8 cellular contexts compared by ENCODE assay signal in the genomic region with DNA sequence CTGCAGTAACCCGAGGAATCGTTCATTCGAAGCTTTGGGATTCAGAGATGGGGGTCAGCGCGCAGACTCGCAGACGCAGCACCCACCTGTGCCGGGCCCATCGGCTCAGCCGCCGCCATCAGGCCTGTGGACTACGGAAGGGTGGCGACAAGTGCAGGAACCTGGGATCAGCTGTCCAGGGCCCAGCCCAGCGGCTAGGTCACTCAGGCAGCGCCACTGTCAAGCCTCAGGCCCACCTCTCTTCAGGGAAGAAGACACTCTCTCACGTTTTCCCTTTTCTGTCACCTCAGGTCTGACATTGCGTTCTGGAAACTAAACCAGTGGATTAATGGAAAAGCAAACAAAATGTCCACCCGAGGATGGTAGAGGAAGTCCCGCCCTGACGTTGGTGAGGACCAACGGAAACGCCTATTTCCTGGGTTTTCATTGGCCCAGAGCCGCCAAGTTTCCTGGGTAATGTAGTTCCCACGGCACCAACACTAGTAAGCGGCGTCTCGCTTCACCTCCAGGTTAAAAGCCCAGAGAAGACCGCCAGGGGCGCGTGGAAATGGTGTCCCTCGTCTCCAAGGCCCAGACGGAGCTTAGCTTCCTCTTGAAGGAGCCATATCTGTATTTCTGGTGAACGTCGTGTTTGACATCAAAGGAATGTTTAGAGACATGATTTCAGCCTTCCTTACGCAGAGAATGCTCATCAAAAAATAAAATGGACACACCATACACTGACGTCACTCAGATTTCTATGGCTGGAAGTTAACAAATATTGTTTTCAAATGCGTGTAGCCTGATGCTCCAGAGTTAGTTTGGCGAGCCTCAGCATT. TPM values are rescaled to one million over a fixed set of nuclear protein-coding genes. Genes with fewer than 3 reads are reported as not detected.
A peak's percentile ranks its signal among the peaks of the same experiment; 100 is the strongest.
DNase-seq lines count a peak whose midpoint lies in the region; ATAC-seq and TF ChIP-seq lines count a peak whose summit lies in the region.

A gene (minus strand): TSS at position 376 of the 818 bp plus-strand sequence. CDS start 257 bp downstream, at position 119.

- no peaks in the 10 kb centered on the region for H3K4me1 ChIP-seq in effector memory CD4-positive, alpha-beta T cell (ENCODE audit: control insufficient read depth, insufficient read depth, low read length, poor library complexity, severe bottlenecking)

- H3K9me3 ChIP-seq in effector memory CD4-positive, alpha-beta T cell (ENCODE audit: control insufficient read depth, low read length): peaks cover 42% of the 10 kb centered on the region

- peak; percentile 76 for DNase-seq in GM19240 (ENCODE audit: insufficient read length, low spot score)
- peak; percentile 95 for DNase-seq in NCI-H69 (lab: John Stamatoyannopoulos, UW)
- peak; percentile 70 to 74 for DNase-seq in activated CD8-positive, alpha-beta memory T cell treated with anti-CD3 and anti-CD28 coated beads for 1 hour (ENCODE audit: extremely low read depth in 1 of 2, low read depth in 1 of 2)
- peak; percentile 74 to 84 (median 81) for DNase-seq in effector memory CD4-positive, alpha-beta T cell
- DNase-seq in lung microvascular endothelial cell (ENCODE audit: low read depth in 2 of 2): peak; percentile 94 to 95
- DNase-seq in stimulated activated CD4-positive, alpha-beta T cell treated with anti-CD3 and anti-CD28 coated beads, TNF-alpha, amount 100 ng/mL, for 4 hours (ENCODE audit: low read depth in 3 of 3): peak; percentile 51 to 82 (median 78)

- peak within 1 kb of the TSS; percentile 32; the same call in 1 of the 2 replicates for H3K27ac ChIP-seq in C4-2B
- H3K27ac ChIP-seq in effector memory CD4-positive, alpha-beta T cell (ENCODE audit: insufficient read depth, low read length, poor library complexity, severe bottlenecking): peak within 1 kb of the TSS; percentile 67

- TF ChIP-seq CTCF in C4-2B (conservative IDR thresholded peaks at IDR 0.05): peak; percentile 47

- peak within 1 kb of the TSS; percentile 79 for H3K4me3 ChIP-seq in effector memory CD4-positive, alpha-beta T cell (ENCODE audit: insufficient read depth, low read depth, low read length, poor library complexity, severe bottlenecking)

- no peaks in the 10 kb centered on the region for H3K27me3 ChIP-seq in effector memory CD4-positive, alpha-beta T cell (replicated peaks; ENCODE audit: control insufficient read depth, insufficient read depth, low read length, poor library complexity, severe bottlenecking)

- peak; percentile 99 for ATAC-seq in HG03460 (IDR thresholded peaks at IDR 0.05; ENCODE audit: unreplicated experiment)

- H3K36me3 ChIP-seq in effector memory CD4-positive, alpha-beta T cell (ENCODE audit: control insufficient read depth, insufficient read depth, low read length): peaks cover 18% of the 10 kb centered on the region

RNA-seq across cellular contexts. Expression of the gene that starts here (rescaled TPM):
- total RNA-seq in lung microvascular endothelial cell: 10.9 and 12.9 TPM in 2 replicates

Comparison
In these comparisons a context has a peak if more than half of its experiments do, and no peak if none do; other contexts are left out.
1. Peak in every context shown above with its lines: DNase-seq, ATAC-seq, H3K4me3 ChIP-seq and H3K27ac ChIP-seq.